Comparison of ENCODE assay signal across 17 cellular contexts in genomic region chr7:107993879-107994278, GRCh38. TPM values are rescaled to one million over a fixed set of nuclear protein-coding genes. Genes with fewer than 3 reads are reported as not detected.
DNase-seq lines count a peak whose midpoint lies in the region; ATAC-seq, FAIRE-seq and TF ChIP-seq lines count a peak whose summit lies in the region.
"Had no signal": no experiment of that assay in that cellular context is flagged by ENCODE, and none has a peak within 500 bp of the region (broad histone marks: within the 10 kb centered on the region; RNA-seq: fewer than 3 reads in every experiment).

No MANE protein-coding gene starts in this region.

- POLR2A ChIA-PET in Panc1 (lab: Charles Lee): interaction anchor here (0.6 kb wide), 1 partner anchor 142 kb away, joined by 3 read pairs; no protein-coding TSS in a partner anchor

- no peak for FAIRE-seq in D721Med (lab: Jason Lieb, UNC)

- ATAC-seq in Panc1 (no peak), heart right ventricle (peak in 7 of 8 donors; percentile 6 to 47 (median 29)), GM18870 (IDR thresholded peaks at IDR 0.05; ENCODE audit: unreplicated experiment) (no peak)
- ATAC-seq: activated CD4-positive, alpha-beta T cell treated with anti-CD3 and anti-CD28 coated beads for 36 hours; effector memory CD8-positive, alpha-beta T cell; stimulated activated effector memory CD8-positive, alpha-beta T cell treated with anti-CD3 and anti-CD28 coated beads, Interleukin-12 subunit alpha, Interleukin-12 subunit beta, amount 100 ng/mL, for 72 hours had no signal

- no peaks in the 10 kb centered on the region for H3K9me3 ChIP-seq in Panc1 (ENCODE audit: control insufficient read depth, insufficient read depth, low read depth, low read length)
- H3K9me3 ChIP-seq in heart right ventricle: no peaks in the 10 kb centered on the region
- no peaks in the 10 kb centered on the region for H3K9me3 ChIP-seq in tibial artery
- H3K9me3 ChIP-seq: HAP-1 had no signal

- in situ Hi-C loops in Panc1 (cut with HindIII; ENCODE audit: low pct_unique_long_range_greater_than_20kb, low sequenced_read_pairs): no loop called here

- no peaks in the 10 kb centered on the region for H3K27me3 Mint-ChIP-seq in progenitor cell of endocrine pancreas

- TF ChIP-seq CTCF in Panc1 (IDR thresholded peaks at IDR 0.05) (no peak), heart right ventricle (IDR thresholded peaks at IDR 0.05) (no peak), progenitor cell of endocrine pancreas (IDR thresholded peaks at IDR 0.05; ENCODE audit: unreplicated experiment) (no peak), D721Med (IDR thresholded peaks at IDR 0.05; ENCODE audit: insufficient read depth, missing control alignments) (no peak), tibial artery (IDR thresholded peaks at IDR 0.05) (no peak)

- peak overlapping the region; percentile 84 for H3K27ac Mint-ChIP-seq in progenitor cell of endocrine pancreas
- H3K27ac Mint-ChIP-seq: activated CD4-positive, alpha-beta T cell treated with anti-CD3 and anti-CD28 coated beads for 36 hours; effector memory CD8-positive, alpha-beta T cell; stimulated activated effector memory CD8-positive, alpha-beta T cell treated with anti-CD3 and anti-CD28 coated beads, Interleukin-12 subunit alpha, Interleukin-12 subunit beta, amount 100 ng/mL, for 72 hours had no signal

- no peak overlapping the region for H3K4me3 Mint-ChIP-seq in progenitor cell of endocrine pancreas (ENCODE audit: low read depth)
- H3K4me3 Mint-ChIP-seq: activated CD4-positive, alpha-beta T cell treated with anti-CD3 and anti-CD28 coated beads for 36 hours; effector memory CD8-positive, alpha-beta T cell; stimulated activated effector memory CD8-positive, alpha-beta T cell treated with anti-CD3 and anti-CD28 coated beads, Interleukin-12 subunit alpha, Interleukin-12 subunit beta, amount 100 ng/mL, for 72 hours had no signal

- H3K27me3 ChIP-seq in Panc1 (ENCODE audit: control insufficient read depth, insufficient read depth, low read length): no peaks in the 10 kb centered on the region
- H3K27me3 ChIP-seq in heart right ventricle: peaks cover 0 to 3% (median 0%) of the 10 kb centered on the region in 7 donors
- H3K27me3 ChIP-seq in tibial artery: no peaks in the 10 kb centered on the region

- intact Hi-C loops in Panc1 (cut with micrococcal nuclease; ENCODE audit: unreplicated experiment) (no loop called here), heart right ventricle (cut with DNase I) (no loop called here), tibial artery (cut with DNase I; ENCODE audit: low total_unique reads) (no loop called here)

- 57 to 71% methylated on average over 1 of the region's 1 CpG for WGBS in heart right ventricle, 2 donors

- no TSS peak for BruUV-seq in Panc1 (replicated peaks; lab: Mats Ljungman, UMichigan)

- peaks cover 36% of the 10 kb centered on the region for H3K4me1 Mint-ChIP-seq in progenitor cell of endocrine pancreas (ENCODE audit: low read depth)
- H3K4me1 Mint-ChIP-seq: activated CD4-positive, alpha-beta T cell treated with anti-CD3 and anti-CD28 coated beads for 36 hours; stimulated activated effector memory CD8-positive, alpha-beta T cell treated with anti-CD3 and anti-CD28 coated beads, Interleukin-12 subunit alpha, Interleukin-12 subunit beta, amount 100 ng/mL, for 72 hours had no signal

- DNase-seq in HT1080 (ENCODE audit: low read depth) (peak; percentile 34), Panc1 (ENCODE audit: low read depth, low spot score) (no peak), heart right ventricle (no peak), progenitor cell of endocrine pancreas (ENCODE audit: low spot score, unreplicated experiment) (no peak), D721Med (ENCODE audit: insufficient read length, low spot score) (no peak), NCI-H2171 treated with DMSO at 0.1 percent for 48 hours (lab: John Stamatoyannopoulos, UW) (no peak), tibial artery (no peak)
- DNase-seq: activated CD4-positive, alpha-beta T cell treated with anti-CD3 and anti-CD28 coated beads for 36 hours; activated T-cell treated with anti-CD3 and anti-CD28 coated beads, Interleukin-2, amount 50 U/mL, for 48 hours; effector memory CD8-positive, alpha-beta T cell; kidney glomerular epithelial cell; NK-92 treated with Interleukin-12 subunit alpha and Interleukin-12 subunit beta, amount 100 ng/mL, for 24 hours; stimulated activated CD4-positive, alpha-beta T cell treated with anti-CD3 and anti-CD28 coated beads, Interleukin-2, amount 100 ng/mL, for 48 hours had no signal

- H3K27ac ChIP-seq in Panc1 (ENCODE audit: low read length) (peak overlapping the region; percentile 90), heart right ventricle (peak overlapping the region; percentile 34 to 93 (median 59)), tibial artery (no peak overlapping the region)
- H3K27ac ChIP-seq: C4-2B had no signal

- H3K36me3 ChIP-seq in Panc1 (ENCODE audit: control insufficient read depth, insufficient read depth, low read length) (peaks cover 22% of the 10 kb centered on the region; the same call in 1 of the 2 replicates), heart right ventricle (peaks cover 0 to 60% (median 5%) of the 10 kb centered on the region in 9 donors), tibial artery (peaks cover 0 to 28% (median 0%) of the 10 kb centered on the region in 3 donors)

- no peak overlapping the region for H3K4me3 ChIP-seq in Panc1 (ENCODE audit: low read depth in 2 of 2, low read length in 2 of 2)
- no peak overlapping the region for H3K4me3 ChIP-seq in heart right ventricle
- H3K4me3 ChIP-seq in tibial artery: no peak overlapping the region
- H3K4me3 ChIP-seq: HAP-1 had no signal

- H3K4me1 ChIP-seq in Panc1 (ENCODE audit: control insufficient read depth, insufficient read depth, low read length) (peaks cover 51% of the 10 kb centered on the region), heart right ventricle (peaks cover 10 to 93% (median 72%) of the 10 kb centered on the region in 9 donors), tibial artery (peaks cover 0 to 30% (median 4%) of the 10 kb centered on the region in 4 donors)

- peaks cover 46% of the 10 kb centered on the region for H3K36me3 Mint-ChIP-seq in progenitor cell of endocrine pancreas (ENCODE audit: insufficient read depth)
- H3K36me3 Mint-ChIP-seq: stimulated activated effector memory CD8-positive, alpha-beta T cell treated with anti-CD3 and anti-CD28 coated beads, Interleukin-12 subunit alpha, Interleukin-12 subunit beta, amount 100 ng/mL, for 72 hours had no signal

- H3K9me3 Mint-ChIP-seq in progenitor cell of endocrine pancreas (ENCODE audit: low read depth): no peaks in the 10 kb centered on the region
- H3K9me3 Mint-ChIP-seq: effector memory CD8-positive, alpha-beta T cell; stimulated activated effector memory CD8-positive, alpha-beta T cell treated with anti-CD3 and anti-CD28 coated beads, Interleukin-12 subunit alpha, Interleukin-12 subunit beta, amount 100 ng/mL, for 72 hours had no signal

- CTCF ChIA-PET in Panc1 (lab: Charles Lee): no interaction called here

RNA-seq across cellular contexts. Expression of gene LAMB1, which starts 9.1 kb away (rescaled TPM):
- 53.6 and 62.7 TPM in 2 replicates for total RNA-seq in HT1080 (2014; rRNA removed; shearing (Covaris generic))
- 73.0 and 92.6 TPM in 2 replicates for polyA plus RNA-seq in HT1080 (2015; cell fraction: cytosol; rRNA removed)
- 710 and 759 TPM in 2 replicates for polyA plus RNA-seq in HT1080 (2015; cell fraction: nucleus; rRNA removed)
- total RNA-seq in Panc1 (2021; ENCODE audit: unreplicated experiment) (204 TPM), heart right ventricle (10 to 100 TPM; 33.3 to 84.8 (median 52.7) TPM), progenitor cell of endocrine pancreas (275 and 307 TPM in 2 replicates)
- polyA plus RNA-seq in Panc1 (2012; ENCODE audit: insufficient read length): 141 TPM
- polyA plus RNA-seq in heart right ventricle: 100 to 1,000 TPM in 1 of 2 donors, 10 to 100 TPM in 1; 84.0 to 145 TPM

Comparison
In these comparisons a context has a peak if more than half of its experiments do, and no peak if none do; other contexts are left out.
1. ATAC-seq: peak in heart right ventricle (7 of 8); none in Panc1 (single experiment) and GM18870 (single experiment).
2. H3K27ac ChIP-seq: peak in Panc1 (single experiment) and heart right ventricle (10 of 10); none in tibial artery (0 of 2).